28 cellular contexts compared by ENCODE assay signal in the genomic region with DNA sequence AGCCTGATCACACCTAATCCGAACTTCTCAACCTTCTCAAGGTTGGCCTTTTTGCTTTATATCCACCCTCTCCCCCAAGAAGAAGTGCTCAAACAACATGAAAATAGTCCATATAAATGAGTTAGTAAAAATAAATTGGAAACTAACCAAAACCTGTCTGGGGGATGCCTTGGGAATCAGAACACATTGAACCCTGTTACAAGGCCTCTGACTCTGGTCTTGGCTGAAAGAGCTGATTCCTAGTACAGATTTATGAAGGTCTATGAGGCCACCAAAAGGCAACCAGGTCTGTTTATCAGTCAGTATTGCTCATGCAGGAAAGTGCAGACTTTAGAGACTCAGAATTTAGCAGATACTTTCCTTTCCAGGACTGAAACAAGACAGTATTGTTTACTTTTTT.
"Had no signal": no experiment of that assay in that cellular context is flagged by ENCODE, and none has a peak within 500 bp of the region (broad histone marks: within the 10 kb centered on the region; RNA-seq: fewer than 3 reads in every experiment).

No MANE protein-coding gene starts in this region.

- H3K4me1 ChIP-seq: parathyroid adenoma, thyroid gland had no signal

- H3K27ac Mint-ChIP-seq: naive thymus-derived CD8-positive, alpha-beta T cell; natural killer cell treated with Interleukin-12 subunit alpha and Interleukin-12 subunit beta and Interleukin-15 and Interleukin-18, amount 100 ng/mL, for 72 hours; nephron progenitor cell; progenitor cell of endocrine pancreas; stimulated activated effector memory CD8-positive, alpha-beta T cell treated with anti-CD3 and anti-CD28 coated beads, Interleukin-12 subunit alpha, Interleukin-12 subunit beta, amount 100 ng/mL, for 72 hours; stimulated activated naive B cell treated with anti-CD40 and anti-IgM and Interleukin-4, amounts not matched to agents 10 μg/mL and 1 μg/mL and 100 μg/mL, for 72 hours; stimulated activated naive CD8-positive, alpha-beta T cell treated with anti-CD3 and anti-CD28 coated beads, Interleukin-15, Interleukin-2, amounts not matched to agents 100 ng/mL and 50 ng/mL, for 24 hours had no signal

- H3K4me3 Mint-ChIP-seq: naive thymus-derived CD8-positive, alpha-beta T cell; natural killer cell treated with Interleukin-12 subunit alpha and Interleukin-12 subunit beta and Interleukin-15 and Interleukin-18, amount 100 ng/mL, for 72 hours; nephron progenitor cell; neural crest cell; stimulated activated effector memory CD8-positive, alpha-beta T cell treated with anti-CD3 and anti-CD28 coated beads, Interleukin-12 subunit alpha, Interleukin-12 subunit beta, amount 100 ng/mL, for 72 hours; stimulated activated naive B cell treated with anti-CD40 and anti-IgM and Interleukin-4, amounts not matched to agents 10 μg/mL and 1 μg/mL and 100 μg/mL, for 72 hours; stimulated activated naive CD8-positive, alpha-beta T cell treated with anti-CD3 and anti-CD28 coated beads, Interleukin-15, Interleukin-2, amounts not matched to agents 100 ng/mL and 50 ng/mL, for 24 hours had no signal

- ATAC-seq: naive thymus-derived CD8-positive, alpha-beta T cell; natural killer cell treated with Interleukin-12 subunit alpha and Interleukin-12 subunit beta and Interleukin-15 and Interleukin-18, amount 100 ng/mL, for 72 hours; psoas muscle; right cardiac atrium; right lobe of liver; stimulated activated effector memory CD8-positive, alpha-beta T cell treated with anti-CD3 and anti-CD28 coated beads, Interleukin-12 subunit alpha, Interleukin-12 subunit beta, amount 100 ng/mL, for 72 hours; stimulated activated naive B cell treated with anti-CD40 and anti-IgM and Interleukin-4, amounts not matched to agents 10 μg/mL and 1 μg/mL and 100 μg/mL, for 72 hours had no signal

- H3K36me3 ChIP-seq: neutrophil, ovary, right lobe of liver, sigmoid colon, stomach, thoracic aorta, thyroid gland, tibial nerve, upper lobe of left lung had no signal

- H3K36me3 Mint-ChIP-seq: naive thymus-derived CD8-positive, alpha-beta T cell; natural killer cell treated with Interleukin-12 subunit alpha and Interleukin-12 subunit beta and Interleukin-15 and Interleukin-18, amount 100 ng/mL, for 72 hours; stimulated activated effector memory CD8-positive, alpha-beta T cell treated with anti-CD3 and anti-CD28 coated beads, Interleukin-12 subunit alpha, Interleukin-12 subunit beta, amount 100 ng/mL, for 72 hours; stimulated activated naive B cell treated with anti-CD40 and anti-IgM and Interleukin-4, amounts not matched to agents 10 μg/mL and 1 μg/mL and 100 μg/mL, for 72 hours had no signal

- H3K27ac ChIP-seq: neutrophil, ovary, parathyroid adenoma, psoas muscle, right lobe of liver, sigmoid colon, stomach, thoracic aorta, thyroid gland, tibial nerve, upper lobe of left lung had no signal

- H3K4me3 ChIP-seq: ovary, psoas muscle, right lobe of liver, sigmoid colon, stomach, thoracic aorta, thyroid gland, tibial nerve, upper lobe of left lung had no signal

- H3K9ac ChIP-seq: parathyroid adenoma had no signal

- H3K9me3 ChIP-seq: neutrophil, ovary, psoas muscle, right lobe of liver, sigmoid colon, stomach, thoracic aorta, thyroid gland, tibial nerve, upper lobe of left lung had no signal

- H3K27me3 ChIP-seq: ovary, right lobe of liver, thyroid gland, upper lobe of left lung had no signal

- DNase-seq: naive thymus-derived CD8-positive, alpha-beta T cell; nephron progenitor cell; nucleus accumbens; ovary; psoas muscle; right cardiac atrium; right lobe of liver; sigmoid colon; small intestine; stimulated activated CD4-positive, alpha-beta T cell treated with anti-CD3 and anti-CD28 coated beads, Interleukin-15, amount 100 ng/mL, for 24 hours; stimulated activated CD4-positive, alpha-beta T cell treated with anti-CD3 and anti-CD28 coated beads, Interleukin-2, amount 100 ng/mL, for 24 hours; stimulated activated CD4-positive, alpha-beta T cell treated with anti-CD3 and anti-CD28 coated beads, Interleukin-2, amount 100 ng/mL, for 48 hours; stimulated activated CD4-positive, alpha-beta T cell treated with anti-CD3 and anti-CD28 coated beads, Interleukin-4, amount 100 ng/mL, for 24 hours; stimulated activated naive B cell treated with anti-CD40 and anti-IgM and Interleukin-4, amounts not matched to agents 10 μg/mL and 1 μg/mL and 100 μg/mL, for 72 hours; stimulated activated naive CD4-positive, alpha-beta T cell treated with Interleukin-2 at 50 U/mL for 16 hours; stomach; thyroid gland; trophoblast cell; upper lobe of left lung had no signal

- H3K9me3 Mint-ChIP-seq: naive thymus-derived CD8-positive, alpha-beta T cell; natural killer cell treated with Interleukin-12 subunit alpha and Interleukin-12 subunit beta and Interleukin-15 and Interleukin-18, amount 100 ng/mL, for 72 hours; neural crest cell; stimulated activated effector memory CD8-positive, alpha-beta T cell treated with anti-CD3 and anti-CD28 coated beads, Interleukin-12 subunit alpha, Interleukin-12 subunit beta, amount 100 ng/mL, for 72 hours; stimulated activated naive B cell treated with anti-CD40 and anti-IgM and Interleukin-4, amounts not matched to agents 10 μg/mL and 1 μg/mL and 100 μg/mL, for 72 hours; stimulated activated naive CD8-positive, alpha-beta T cell treated with anti-CD3 and anti-CD28 coated beads, Interleukin-15, Interleukin-2, amounts not matched to agents 100 ng/mL and 50 ng/mL, for 24 hours had no signal
